Comparison of ENCODE assay signal across 1 cellular context in the genomic region with DNA sequence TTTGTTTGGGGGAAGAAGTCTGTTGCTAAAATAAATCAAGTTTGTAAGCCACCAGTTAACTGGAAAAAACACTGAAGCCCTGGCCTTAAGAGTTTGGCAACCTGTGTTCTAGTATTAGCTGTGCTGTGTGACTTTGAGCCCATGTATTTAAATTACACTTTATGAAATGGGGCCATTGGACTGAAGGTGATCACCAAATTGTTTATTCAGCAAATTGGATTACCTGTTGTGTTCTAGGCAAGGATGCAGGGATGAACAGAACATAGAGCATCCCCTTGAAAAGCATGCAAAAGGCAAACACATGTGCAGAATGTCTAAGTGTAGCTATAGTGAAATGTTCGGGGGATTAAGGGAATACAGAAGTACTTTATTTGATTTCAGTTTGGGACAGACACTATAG.
TF ChIP-seq lines count a peak whose summit lies in the region.

No MANE protein-coding gene starts in this region.

TF ChIP-seq in HCT116, 20 proteins besides CTCF, POLR2A, EP300 and RAD21:
- TF ChIP-seq SRF (IDR thresholded peaks at IDR 0.05; ENCODE audit: low read depth), result no peak
- TF ChIP-seq CEBPB (IDR thresholded peaks at IDR 0.05; ENCODE audit: low read depth), result no peak
- TF ChIP-seq SIN3A (IDR thresholded peaks at IDR 0.05; ENCODE audit: low read depth), result no peak
- TF ChIP-seq TCF7L2 (IDR thresholded peaks at IDR 0.05; ENCODE audit: borderline replicate concordance, extremely low read depth, insufficient read depth, insufficient read length), result no peak
- TF ChIP-seq EZH2 (IDR thresholded peaks at IDR 0.05), result no peak
- no peak for TF ChIP-seq ZFX (IDR thresholded peaks at IDR 0.05)
- no peak for TF ChIP-seq ZNF274 (IDR thresholded peaks at IDR 0.05; ENCODE audit: low read depth, low read length)
- TF ChIP-seq JUND (IDR thresholded peaks at IDR 0.05), result no peak
- TF ChIP-seq, protein P1, sequence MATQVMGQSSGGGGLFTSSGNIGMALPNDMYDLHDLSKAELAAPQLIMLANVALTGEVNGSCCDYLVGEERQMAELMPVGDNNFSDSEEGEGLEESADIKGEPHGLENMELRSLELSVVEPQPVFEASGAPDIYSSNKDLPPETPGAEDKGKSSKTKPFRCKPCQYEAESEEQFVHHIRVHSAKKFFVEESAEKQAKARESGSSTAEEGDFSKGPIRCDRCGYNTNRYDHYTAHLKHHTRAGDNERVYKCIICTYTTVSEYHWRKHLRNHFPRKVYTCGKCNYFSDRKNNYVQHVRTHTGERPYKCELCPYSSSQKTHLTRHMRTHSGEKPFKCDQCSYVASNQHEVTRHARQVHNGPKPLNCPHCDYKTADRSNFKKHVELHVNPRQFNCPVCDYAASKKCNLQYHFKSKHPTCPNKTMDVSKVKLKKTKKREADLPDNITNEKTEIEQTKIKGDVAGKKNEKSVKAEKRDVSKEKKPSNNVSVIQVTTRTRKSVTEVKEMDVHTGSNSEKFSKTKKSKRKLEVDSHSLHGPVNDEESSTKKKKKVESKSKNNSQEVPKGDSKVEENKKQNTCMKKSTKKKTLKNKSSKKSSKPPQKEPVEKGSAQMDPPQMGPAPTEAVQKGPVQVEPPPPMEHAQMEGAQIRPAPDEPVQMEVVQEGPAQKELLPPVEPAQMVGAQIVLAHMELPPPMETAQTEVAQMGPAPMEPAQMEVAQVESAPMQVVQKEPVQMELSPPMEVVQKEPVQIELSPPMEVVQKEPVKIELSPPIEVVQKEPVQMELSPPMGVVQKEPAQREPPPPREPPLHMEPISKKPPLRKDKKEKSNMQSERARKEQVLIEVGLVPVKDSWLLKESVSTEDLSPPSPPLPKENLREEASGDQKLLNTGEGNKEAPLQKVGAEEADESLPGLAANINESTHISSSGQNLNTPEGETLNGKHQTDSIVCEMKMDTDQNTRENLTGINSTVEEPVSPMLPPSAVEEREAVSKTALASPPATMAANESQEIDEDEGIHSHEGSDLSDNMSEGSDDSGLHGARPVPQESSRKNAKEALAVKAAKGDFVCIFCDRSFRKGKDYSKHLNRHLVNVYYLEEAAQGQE (IDR thresholded peaks at IDR 0.05; ENCODE audit: low read depth), result no peak
- no peak for TF ChIP-seq POLR2AphosphoS5 (IDR thresholded peaks at IDR 0.05; ENCODE audit: low read depth, low read length)
- no peak for TF ChIP-seq ELF1 (IDR thresholded peaks at IDR 0.05; ENCODE audit: borderline replicate concordance, low read depth)
- TF ChIP-seq FOSL1 (IDR thresholded peaks at IDR 0.05; ENCODE audit: low read depth), result no peak
- no peak for TF ChIP-seq YY1 (IDR thresholded peaks at IDR 0.05; ENCODE audit: extremely low read depth, insufficient replicate concordance, low read depth, low read length)
- TF ChIP-seq, protein P2, sequence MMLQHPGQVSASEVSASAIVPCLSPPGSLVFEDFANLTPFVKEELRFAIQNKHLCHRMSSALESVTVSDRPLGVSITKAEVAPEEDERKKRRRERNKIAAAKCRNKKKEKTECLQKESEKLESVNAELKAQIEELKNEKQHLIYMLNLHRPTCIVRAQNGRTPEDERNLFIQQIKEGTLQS (IDR thresholded peaks at IDR 0.05), result no peak
- TF ChIP-seq, protein P3, sequence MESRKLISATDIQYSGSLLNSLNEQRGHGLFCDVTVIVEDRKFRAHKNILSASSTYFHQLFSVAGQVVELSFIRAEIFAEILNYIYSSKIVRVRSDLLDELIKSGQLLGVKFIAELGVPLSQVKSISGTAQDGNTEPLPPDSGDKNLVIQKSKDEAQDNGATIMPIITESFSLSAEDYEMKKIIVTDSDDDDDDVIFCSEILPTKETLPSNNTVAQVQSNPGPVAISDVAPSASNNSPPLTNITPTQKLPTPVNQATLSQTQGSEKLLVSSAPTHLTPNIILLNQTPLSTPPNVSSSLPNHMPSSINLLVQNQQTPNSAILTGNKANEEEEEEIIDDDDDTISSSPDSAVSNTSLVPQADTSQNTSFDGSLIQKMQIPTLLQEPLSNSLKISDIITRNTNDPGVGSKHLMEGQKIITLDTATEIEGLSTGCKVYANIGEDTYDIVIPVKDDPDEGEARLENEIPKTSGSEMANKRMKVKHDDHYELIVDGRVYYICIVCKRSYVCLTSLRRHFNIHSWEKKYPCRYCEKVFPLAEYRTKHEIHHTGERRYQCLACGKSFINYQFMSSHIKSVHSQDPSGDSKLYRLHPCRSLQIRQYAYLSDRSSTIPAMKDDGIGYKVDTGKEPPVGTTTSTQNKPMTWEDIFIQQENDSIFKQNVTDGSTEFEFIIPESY (IDR thresholded peaks at IDR 0.05; ENCODE audit: extremely low read depth, insufficient replicate concordance, low read length), result no peak
- no peak for TF ChIP-seq CBX3 (IDR thresholded peaks at IDR 0.05; ENCODE audit: low read depth)
- no peak for TF ChIP-seq SP1 (IDR thresholded peaks at IDR 0.05; ENCODE audit: low read depth)
- TF ChIP-seq, protein P4, sequence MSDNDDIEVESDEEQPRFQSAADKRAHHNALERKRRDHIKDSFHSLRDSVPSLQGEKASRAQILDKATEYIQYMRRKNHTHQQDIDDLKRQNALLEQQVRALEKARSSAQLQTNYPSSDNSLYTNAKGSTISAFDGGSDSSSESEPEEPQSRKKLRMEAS (IDR thresholded peaks at IDR 0.05), result no peak
- no peak for TF ChIP-seq EZH2phosphoT487 (IDR thresholded peaks at IDR 0.05; ENCODE audit: borderline replicate concordance)
